Comparison of ENCODE assay signal across 1 cellular context in the genomic region with DNA sequence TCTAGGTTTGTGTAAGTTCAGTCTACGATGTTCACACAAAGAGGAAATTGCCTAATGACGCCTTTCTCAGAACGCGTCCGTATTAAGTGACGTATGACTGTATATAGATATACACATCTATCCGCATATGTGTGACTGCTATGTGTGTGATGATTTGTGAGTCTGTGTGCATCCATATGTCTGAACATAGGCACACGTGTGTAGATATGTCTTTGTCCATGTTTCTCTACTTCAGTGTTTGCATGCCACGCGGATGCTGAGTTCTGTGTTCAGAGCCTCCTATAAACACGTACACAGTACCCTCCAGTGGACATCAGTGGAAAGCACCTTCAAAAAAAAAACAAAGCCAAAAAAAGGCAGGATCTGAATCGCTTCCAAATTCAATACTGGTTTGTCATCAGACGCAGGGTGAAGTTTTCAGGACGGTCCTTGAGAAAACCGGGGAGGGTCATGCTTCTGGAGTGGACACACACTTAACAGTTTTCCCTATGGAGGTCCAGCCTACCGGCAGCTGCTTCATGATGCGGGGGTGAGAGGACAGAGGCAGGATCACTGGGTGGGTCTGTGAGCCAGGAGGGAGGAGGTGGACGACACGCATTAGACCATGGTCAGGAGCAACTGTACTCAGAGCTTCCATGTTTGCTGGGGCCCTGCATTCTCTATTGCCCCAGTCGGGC.
TF ChIP-seq lines count a peak whose summit lies in the region.

No MANE protein-coding gene starts in this region.

TF ChIP-seq in SK-N-SH, 30 proteins besides CTCF, POLR2A, EP300 and RAD21 (continued from another document):
- TF ChIP-seq IRF3 (IDR thresholded peaks at IDR 0.05; ENCODE audit: low read depth, low read length): no peak
- no peak for TF ChIP-seq FOXJ3 (CRISPR knock-in tag; IDR thresholded peaks at IDR 0.05)
- no peak for TF ChIP-seq NRF1 (IDR thresholded peaks at IDR 0.05; ENCODE audit: low read depth, low read length)
- TF ChIP-seq GATA2 (CRISPR knock-in tag; IDR thresholded peaks at IDR 0.05): no peak
TF ChIP-seq in SK-N-SH: peak in this region for 3.
